In genomic region chr2:73291461-73292315, GRCh38 we compare ENCODE assay signal across 9 cellular contexts. TPM values are rescaled to one million over a fixed set of nuclear protein-coding genes. Genes with fewer than 3 reads are reported as not detected.
A peak's percentile ranks its signal among the peaks of the same experiment; 100 is the strongest.
DNase-seq lines count a peak whose midpoint lies in the region; ATAC-seq and TF ChIP-seq lines count a peak whose summit lies in the region.
"Had no signal": no experiment of that assay in that cellular context is flagged by ENCODE, and none has a peak within 500 bp of the region (broad histone marks: within the 10 kb centered on the region; RNA-seq: fewer than 3 reads in every experiment).

No MANE protein-coding gene starts in this region.

- no peak overlapping the region for H2AK5ac ChIP-seq in IMR-90 (ENCODE audit: low read depth, low read length)

- no peaks in the 10 kb centered on the region for H3K36me3 ChIP-seq in Caco-2 (ENCODE audit: control insufficient read depth, insufficient read depth, low read length)
- no peaks in the 10 kb centered on the region for H3K36me3 ChIP-seq in IMR-90 (ENCODE audit: control insufficient read depth, insufficient read depth, low read length)
- H3K36me3 ChIP-seq in mammary epithelial cell (ENCODE audit: insufficient read depth, low read length), result no peaks in the 10 kb centered on the region
- H3K36me3 ChIP-seq: upper lobe of left lung had no signal

- H3K9me3 Mint-ChIP-seq in Caco-2 (ENCODE audit: unreplicated experiment) (no peaks in the 10 kb centered on the region), natural killer cell (no peaks in the 10 kb centered on the region)

- H3K79me1 ChIP-seq in IMR-90 (ENCODE audit: low read depth in 1 of 2, low read length in 2 of 2), result no peaks in the 10 kb centered on the region

- TF ChIP-seq CTCF in Caco-2 (IDR thresholded peaks at IDR 0.05; ENCODE audit: insufficient read depth in 1 of 2, low read depth in 1 of 2, low read length in 1 of 2, severe bottlenecking in 1 of 2, unreplicated experiment in 1 of 2) (peak; percentile 18 to 24), IMR-90 (conservative IDR thresholded peaks at IDR 0.05; ENCODE audit: low read depth, low read length) (no peak), mammary epithelial cell (conservative IDR thresholded peaks at IDR 0.05 in 1 of 2, IDR thresholded peaks at IDR 0.05 in 1 of 2; ENCODE audit: extremely low read depth in 1 of 2, insufficient read depth in 1 of 2, low read depth in 1 of 2, low read length in 2 of 2) (no peak), natural killer cell (IDR thresholded peaks at IDR 0.05) (no peak)

- H3K4me1 Mint-ChIP-seq in Caco-2 (ENCODE audit: low read depth, unreplicated experiment) (no peaks in the 10 kb centered on the region), natural killer cell (peaks cover 7 to 8% of the 10 kb centered on the region in 2 donors)

- BruUV-seq in Caco-2 (replicated peaks; lab: Mats Ljungman, UMichigan) (no TSS peak), IMR-90 (replicated peaks; lab: Mats Ljungman, UMichigan) (no TSS peak), mammary epithelial cell (replicated peaks; lab: Mats Ljungman, UMichigan) (no TSS peak)

- H2AFZ ChIP-seq in IMR-90 (replicated peaks; ENCODE audit: low read length, poor library complexity) (peak overlapping the region; percentile 71), mammary epithelial cell (ENCODE audit: low read depth, low read length) (no peak overlapping the region)

- H3K36me3 Mint-ChIP-seq in Caco-2 (ENCODE audit: insufficient read depth, unreplicated experiment), result no peaks in the 10 kb centered on the region
- H3K36me3 Mint-ChIP-seq in natural killer cell, result no peaks in the 10 kb centered on the region

- intact Hi-C loops in Caco-2 (cut with micrococcal nuclease; ENCODE audit: unreplicated experiment) (no loop called here), IMR-90 (cut with micrococcal nuclease) (no loop called here), mammary epithelial cell (cut with micrococcal nuclease) (no loop called here), natural killer cell (cut with micrococcal nuclease) (loop anchor here (2.0 to 5.0 kb wide), 2 partner anchors 79 to 93 kb away; partner anchors contain the start of genes ALMS1 and SMYD5)

- no peak overlapping the region for H2BK5ac ChIP-seq in IMR-90 (ENCODE audit: low read depth, low read length, poor library complexity, severe bottlenecking)

- no peak overlapping the region for H2BK15ac ChIP-seq in IMR-90 (ENCODE audit: low read depth, low read length)

- H3K4ac ChIP-seq in IMR-90 (ENCODE audit: low read depth, low read length), result no peak overlapping the region

- in situ Hi-C loops in IMR-90 (cut with MboI; ENCODE audit: low sequenced_read_pairs), result no loop called here
- in situ Hi-C loops in mammary epithelial cell (cut with MboI; ENCODE audit: low sequenced_read_pairs in 2 of 2), result no loop called here

- H2BK20ac ChIP-seq in IMR-90 (ENCODE audit: low read depth, low read length), result no peak overlapping the region

- no peak overlapping the region for H4K8ac ChIP-seq in IMR-90 (ENCODE audit: low read depth in 2 of 2, low read length in 2 of 2)

- H3K4me1 ChIP-seq in Caco-2 (no peaks in the 10 kb centered on the region), IMR-90 (ENCODE audit: control insufficient read depth, insufficient read depth, low read length) (no peaks in the 10 kb centered on the region; the same call in 1 of the 2 replicates), mammary epithelial cell (ENCODE audit: insufficient read depth, low read length) (peaks cover 18% of the 10 kb centered on the region)

- peak overlapping the region; percentile 70 for H2AK9ac ChIP-seq in IMR-90 (replicated peaks; ENCODE audit: low read depth, low read length, poor library complexity)

- H3K9me3 ChIP-seq in Caco-2 (no peaks in the 10 kb centered on the region), IMR-90 (ENCODE audit: control insufficient read depth, insufficient read depth, low read length) (no peaks in the 10 kb centered on the region), mammary epithelial cell (replicated peaks; ENCODE audit: insufficient read depth, low read length) (no peaks in the 10 kb centered on the region)

- H3K27me3 ChIP-seq in Caco-2 (replicated peaks; ENCODE audit: control insufficient read depth, insufficient read depth, low read length) (no peaks in the 10 kb centered on the region; the same call in 1 of the 2 replicates), IMR-90 (ENCODE audit: control insufficient read depth, insufficient read depth, low read length) (peaks cover 56% of the 10 kb centered on the region), mammary epithelial cell (ENCODE audit: insufficient read depth, low read length) (peaks cover 26% of the 10 kb centered on the region)

- no peak overlapping the region for H3K56ac ChIP-seq in IMR-90 (ENCODE audit: extremely low read depth, insufficient read depth, low read length)

- H3K79me2 ChIP-seq in mammary epithelial cell (ENCODE audit: insufficient read depth, low read length), result no peaks in the 10 kb centered on the region

- peak overlapping the region; percentile 34 for H3K4me3 Mint-ChIP-seq in Caco-2 (ENCODE audit: unreplicated experiment)
- H3K4me3 Mint-ChIP-seq in natural killer cell, result peak overlapping the region; percentile 76

- H3K9me1 ChIP-seq in IMR-90 (ENCODE audit: insufficient read depth, low read length), result no peaks in the 10 kb centered on the region

- H4K20me1 ChIP-seq in IMR-90 (ENCODE audit: insufficient read depth, low read length), result peaks cover 5% of the 10 kb centered on the region; the same call in 1 of the 2 replicates
- no peaks in the 10 kb centered on the region for H4K20me1 ChIP-seq in mammary epithelial cell (ENCODE audit: insufficient read depth, low read length)

- ATAC-seq in IMR-90 (ENCODE audit: low read depth), result peak; percentile 7; the same call in 1 of the 2 replicates
- peak in 1 of 3 donors; percentile 4 for ATAC-seq in natural killer cell
- ATAC-seq in GM18867 (IDR thresholded peaks at IDR 0.05; ENCODE audit: unreplicated experiment), result no peak
- ATAC-seq in HG02885 (IDR thresholded peaks at IDR 0.05; ENCODE audit: poor library complexity, unreplicated experiment), result no peak
- no peak for ATAC-seq in GM18907 (IDR thresholded peaks at IDR 0.05; ENCODE audit: unreplicated experiment)

- CTCF ChIA-PET in Caco-2 (lab: Charles Lee) (no interaction called here), IMR-90 (lab: Yijun Ruan, JAX) (no interaction called here), mammary epithelial cell (lab: Charles Lee; ENCODE audit: low non-redundant PET) (interaction anchor here (0.7 kb wide), 1 partner anchor 13 kb away, joined by 3 read pairs; no protein-coding TSS in a partner anchor)

- no peak overlapping the region for H2BK120ac ChIP-seq in IMR-90 (ENCODE audit: low read depth, low read length)

- H3K18ac ChIP-seq in IMR-90 (ENCODE audit: low read depth, low read length), result no peak overlapping the region

- peak overlapping the region; percentile 61 for H3K4me2 ChIP-seq in IMR-90 (ENCODE audit: low read depth, low read length)
- peak overlapping the region; percentile 74 for H3K4me2 ChIP-seq in mammary epithelial cell (ENCODE audit: insufficient read depth, low read depth, low read length)

- H3K9ac ChIP-seq in IMR-90 (ENCODE audit: low read depth, low read length) (no peak overlapping the region), mammary epithelial cell (ENCODE audit: insufficient read depth, low read length) (no peak overlapping the region)

- no peak overlapping the region for H3K14ac ChIP-seq in IMR-90 (replicated peaks; ENCODE audit: low read depth, low read length)

- H3K23ac ChIP-seq in IMR-90 (ENCODE audit: low read depth, low read length), result no peak overlapping the region

- no peak overlapping the region for H4K5ac ChIP-seq in IMR-90 (ENCODE audit: low read depth, low read length)

- DNase-seq in Caco-2 (peak in 1 of 2 experiments; percentile 36), IMR-90 (no peak), mammary epithelial cell (peak; percentile 37), natural killer cell (no peak), inferior parietal cortex (ENCODE audit: extremely low spot score) (no peak)

- WGBS in IMR-90 (ENCODE audit: extremely low coverage in 2 of 2, insufficient read length in 1 of 2), 2 experiments, result 1% methylated on average over 15 of the region's 82 CpGs; no CpG with 5 or more reads in 1 of the 2 experiments
- 3% methylated on average over 26 of the region's 82 CpGs for whole genome bisulfite sequencing in mammary epithelial cell (ENCODE audit: low coverage, missing lambda C conversion rate)

- no peak overlapping the region for H4K91ac ChIP-seq in IMR-90 (ENCODE audit: insufficient read depth, low read depth, low read length)

- no peak for TF ChIP-seq POLR2A in IMR-90 (IDR thresholded peaks at IDR 0.05; ENCODE audit: low read depth, low read length)

- H3K27ac Mint-ChIP-seq in Caco-2 (ENCODE audit: unreplicated experiment) (no peak overlapping the region), natural killer cell (peak overlapping the region in 1 of 2 donors; percentile 59)

- H3K27me3 Mint-ChIP-seq in Caco-2 (ENCODE audit: insufficient read depth, unreplicated experiment), result peaks cover 19% of the 10 kb centered on the region
- peaks cover 53% of the 10 kb centered on the region in 2 donors for H3K27me3 Mint-ChIP-seq in natural killer cell (ENCODE audit: low read depth in 2 of 2)

- no peak overlapping the region for H3K27ac ChIP-seq in IMR-90 (ENCODE audit: insufficient read depth, low read length)
- no peak overlapping the region for H3K27ac ChIP-seq in mammary epithelial cell (ENCODE audit: insufficient read depth, low read depth, low read length)
- H3K27ac ChIP-seq: upper lobe of left lung had no signal

- H3K4me3 ChIP-seq in Caco-2 (ENCODE audit: low read depth, low read length), result no peak overlapping the region
- H3K4me3 ChIP-seq in IMR-90 (ENCODE audit: insufficient read depth, low read depth, low read length), result no peak overlapping the region
- H3K4me3 ChIP-seq in mammary epithelial cell (replicated peaks in 1 of 3; ENCODE audit: insufficient read depth in 1 of 3, low read depth in 2 of 3, low read length in 3 of 3), result peak overlapping the region in 1 of 3 experiments; percentile 15

- no peak for TF ChIP-seq RAD21 in IMR-90 (IDR thresholded peaks at IDR 0.05; ENCODE audit: low read length)

- dilution Hi-C loops in IMR-90 (cut with HindIII; ENCODE audit: low sequenced_read_pairs, unreplicated experiment) (no loop called here), mammary epithelial cell (cut with HindIII; ENCODE audit: low sequenced_read_pairs) (loop anchor here (5.0 kb wide), 2 partner anchors 54 to 91 kb away; no protein-coding TSS in a partner anchor)

- POLR2A ChIA-PET in Caco-2 (lab: Charles Lee), result no interaction called here
- POLR2A ChIA-PET in IMR-90 (lab: Charles Lee; ENCODE audit: unreplicated experiment), result no interaction called here

RNA-seq across cellular contexts. Expression of gene EGR4, which starts 1.7 kb away (rescaled TPM):
- total RNA-seq in Caco-2 (2022), result 0.30 TPM in 1 of 2 replicates, not detected in the other
- not detected in 2 replicates for total RNA-seq in IMR-90 (2012; rRNA removed)
- polyA plus RNA-seq in IMR-90 (2012; rRNA removed), result not detected in 2 replicates
- polyA plus RNA-seq in IMR-90 (2012; cell fraction: cytosol; rRNA removed), result 0.14 TPM in 2 replicates
- 0.30 and 0.76 TPM in 2 replicates for polyA plus RNA-seq in IMR-90 (2012; cell fraction: nucleus; rRNA removed; ENCODE audit: low replicate concordance)
- total RNA-seq in mammary epithelial cell, result under 1 TPM in 1 of 2 donors, not detected in 1; 0.12 TPM
- polyA plus RNA-seq in mammary epithelial cell, result 0.02 TPM
- not detected for polyA minus RNA-seq in mammary epithelial cell
- total RNA-seq in natural killer cell, result 1 to 10 TPM in 2 of 3 donors, under 1 TPM in 1; 0.28 to 2.6 (median 1.1) TPM

RNA-seq across cellular contexts. Expression of gene FBXO41, which starts 7.4 kb away (rescaled TPM):
- total RNA-seq in Caco-2 (2022) (11.6 and 12.1 TPM in 2 replicates), IMR-90 (2012; rRNA removed) (0.54 and 0.83 TPM in 2 replicates), mammary epithelial cell (1 to 10 TPM; 6.7 to 8.9 TPM), natural killer cell (10 to 100 TPM; 11.5 to 16.4 (median 13.8) TPM)
- polyA plus RNA-seq in IMR-90 (2012; rRNA removed) (3.4 and 3.7 TPM in 2 replicates), mammary epithelial cell (4.5 TPM)
- polyA plus RNA-seq in IMR-90 (2012; cell fraction: cytosol; rRNA removed), result 1.5 and 2.1 TPM in 2 replicates
- polyA plus RNA-seq in IMR-90 (2012; cell fraction: nucleus; rRNA removed; ENCODE audit: low replicate concordance), result 13.6 and 17.8 TPM in 2 replicates
- polyA minus RNA-seq in mammary epithelial cell, result 18.5 TPM

RNA-seq across cellular contexts. Expression of gene CCT7, which starts 57.6 kb away (rescaled TPM):
- total RNA-seq in Caco-2 (2022) (450 and 505 TPM in 2 replicates), IMR-90 (2012; rRNA removed) (557 and 575 TPM in 2 replicates), mammary epithelial cell (100 to 1,000 TPM; 204 to 348 TPM), natural killer cell (100 to 1,000 TPM in 2 of 3 donors, 10 to 100 TPM in 1; 82.3 to 114 (median 112) TPM)
- polyA plus RNA-seq in IMR-90 (2012; rRNA removed) (321 and 329 TPM in 2 replicates), mammary epithelial cell (357 TPM)
- 226 and 323 TPM in 2 replicates for polyA plus RNA-seq in IMR-90 (2012; cell fraction: cytosol; rRNA removed)
- 107 and 114 TPM in 2 replicates for polyA plus RNA-seq in IMR-90 (2012; cell fraction: nucleus; rRNA removed; ENCODE audit: low replicate concordance)
- polyA minus RNA-seq in mammary epithelial cell, result 607 TPM

RNA-seq across cellular contexts. Expression of gene PRADC1, which starts 58.6 kb away (rescaled TPM):
- total RNA-seq in Caco-2 (2022) (24.1 and 25.4 TPM in 2 replicates), IMR-90 (2012; rRNA removed) (13.1 and 14.4 TPM in 2 replicates), mammary epithelial cell (10 to 100 TPM; 11.5 to 14.0 TPM), natural killer cell (1 to 10 TPM; 8.3 to 9.7 (median 9.1) TPM)
- polyA plus RNA-seq in IMR-90 (2012; rRNA removed) (18.4 and 23.1 TPM in 2 replicates), mammary epithelial cell (15.4 TPM)
- polyA plus RNA-seq in IMR-90 (2012; cell fraction: cytosol; rRNA removed), result 18.4 and 22.8 TPM in 2 replicates
- 5.8 and 9.0 TPM in 2 replicates for polyA plus RNA-seq in IMR-90 (2012; cell fraction: nucleus; rRNA removed; ENCODE audit: low replicate concordance)
- 8.5 TPM for polyA minus RNA-seq in mammary epithelial cell

Comparison
In these comparisons a context has a peak if more than half of its experiments do, and no peak if none do; other contexts are left out.
1. CTCF ChIP-seq: peak in Caco-2 (2 of 2); none in IMR-90 (single experiment), mammary epithelial cell (0 of 2) and natural killer cell (single experiment).